14 cellular contexts compared by ENCODE assay signal in the genomic region with DNA sequence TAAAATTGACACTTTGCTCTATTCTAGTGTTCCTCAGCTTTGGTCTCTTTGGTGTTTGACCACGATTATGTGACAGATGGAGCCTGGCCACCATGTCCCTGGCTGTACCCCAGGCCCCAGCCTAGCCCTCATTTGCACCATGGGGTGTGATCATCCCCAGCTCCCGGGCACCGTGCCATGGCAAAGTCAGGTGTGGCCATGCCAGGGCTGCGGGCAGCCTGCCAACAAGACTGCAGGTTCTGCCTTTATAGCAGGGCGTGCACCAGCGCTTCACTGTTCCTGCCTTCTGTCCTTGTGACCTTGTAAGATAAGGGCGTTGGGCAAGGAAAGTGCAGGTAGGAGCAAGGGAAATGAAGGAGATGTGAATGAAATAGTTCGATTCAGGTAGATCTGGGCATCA. TPM values are rescaled to one million over a fixed set of nuclear protein-coding genes. Genes with fewer than 3 reads are reported as not detected.
DNase-seq lines count a peak whose midpoint lies in the region; ATAC-seq and TF ChIP-seq lines count a peak whose summit lies in the region.
"Had no signal": no experiment of that assay in that cellular context is flagged by ENCODE, and none has a peak within 500 bp of the region (broad histone marks: within the 10 kb centered on the region; RNA-seq: fewer than 3 reads in every experiment).

No MANE protein-coding gene starts in this region.

- no peak overlapping the region for H3K9ac ChIP-seq in mesenchymal stem cell (ENCODE audit: low read length)

- POLR2A ChIA-PET in GM10248 (lab: Yijun Ruan, JAX), result no interaction called here

- CTCF ChIA-PET in GM10248 (lab: Yijun Ruan, JAX), result no interaction called here

- H4K91ac ChIP-seq in mesenchymal stem cell (ENCODE audit: low read length), result no peak overlapping the region

- no peak overlapping the region for H2BK12ac ChIP-seq in mesenchymal stem cell (ENCODE audit: low read length in 2 of 2)

- H3K4me3 ChIP-seq in thyroid gland (replicated peaks in 1 of 3) (no peak overlapping the region), mesenchymal stem cell (ENCODE audit: insufficient read depth in 1 of 2, low read depth in 1 of 2, low read length in 2 of 2) (no peak overlapping the region)

- ATAC-seq in GM18870 (IDR thresholded peaks at IDR 0.05; ENCODE audit: unreplicated experiment), result no peak
- ATAC-seq: WTC11 had no signal

- H2BK120ac ChIP-seq in mesenchymal stem cell (ENCODE audit: low read depth, low read length), result no peak overlapping the region

- intact Hi-C loops in cardiac septum (cut with DNase I) (loop anchor here (10.0 kb wide), 1 partner anchor 180 kb away; no protein-coding TSS in a partner anchor), thyroid gland (cut with DNase I) (no loop called here)

- no peak for TF ChIP-seq CTCF in thyroid gland (IDR thresholded peaks at IDR 0.05)
- TF ChIP-seq CTCF in GM10248 (IDR thresholded peaks at IDR 0.05; ENCODE audit: control extremely low read depth, extremely low read depth, low read depth, missing control alignments), result no peak

- TF ChIP-seq POLR2A in thyroid gland (IDR thresholded peaks at IDR 0.05), result no peak

- peak; percentile 91 for DNase-seq in NCI-H1092 treated with DMSO at 0.1 percent for 48 hours (lab: John Stamatoyannopoulos, UW)
- peak; percentile 92 for DNase-seq in NCI-H748 (lab: John Stamatoyannopoulos, UW; ENCODE audit: unreplicated experiment)
- DNase-seq in cardiac septum (ENCODE audit: low spot score), result peak; percentile 74
- peak; percentile 100 for DNase-seq in thyroid gland
- DNase-seq in mesenchymal stem cell, result no peak
- DNase-seq in GM10248 (ENCODE audit: extremely low spot score), result no peak
- DNase-seq: activated gamma-delta T cell; IMR-90; stimulated activated CD4-positive, alpha-beta T cell treated with anti-CD3 and anti-CD28 coated beads, Interleukin-4, amount 100 ng/mL, for 24 hours had no signal

- H3K27ac ChIP-seq in thyroid gland (peak overlapping the region; percentile 24 to 78 (median 62)), mesenchymal stem cell (ENCODE audit: low read length, poor library complexity, severe bottlenecking) (no peak overlapping the region)

- H3K4me1 ChIP-seq in thyroid gland, result peaks cover 6 to 11% of the 10 kb centered on the region in 2 donors
- H3K4me1 ChIP-seq in mesenchymal stem cell (ENCODE audit: control insufficient read depth, insufficient read depth, low read depth, low read length), result peaks cover 6% of the 10 kb centered on the region

- no peak overlapping the region for H2AK5ac ChIP-seq in mesenchymal stem cell (ENCODE audit: low read length, severe bottlenecking)

- H3K4me2 ChIP-seq in mesenchymal stem cell (ENCODE audit: low read length, poor library complexity, severe bottlenecking), result no peak overlapping the region

- no peak overlapping the region for H3K18ac ChIP-seq in mesenchymal stem cell (ENCODE audit: low read depth in 1 of 2, low read length in 2 of 2)

- H3K9me3 ChIP-seq in thyroid gland, result no peaks in the 10 kb centered on the region
- no peaks in the 10 kb centered on the region for H3K9me3 ChIP-seq in mesenchymal stem cell (ENCODE audit: control insufficient read depth, low read length)

- no peaks in the 10 kb centered on the region for H3K27me3 ChIP-seq in thyroid gland
- H3K27me3 ChIP-seq in mesenchymal stem cell (ENCODE audit: control insufficient read depth in 1 of 2, insufficient read depth in 1 of 2, low read length in 2 of 2), result peaks cover 22 to 65% of the 10 kb centered on the region in 2 experiments

- H2BK15ac ChIP-seq in mesenchymal stem cell (ENCODE audit: low read depth, poor library complexity, severe bottlenecking), result no peak overlapping the region

- 29 to 45% methylated on average over 8 of the region's 8 CpGs for WGBS in thyroid gland, 2 donors
- WGBS in mesenchymal stem cell, result 84% methylated on average over 8 of the region's 8 CpGs

- H4K8ac ChIP-seq in mesenchymal stem cell (ENCODE audit: low read length), result no peak overlapping the region

- no peak overlapping the region for H3K23ac ChIP-seq in mesenchymal stem cell (ENCODE audit: low read length in 2 of 2)

- no peaks in the 10 kb centered on the region for H3K79me1 ChIP-seq in mesenchymal stem cell (replicated peaks; ENCODE audit: low read length, poor library complexity, severe bottlenecking)

- no peak overlapping the region for H3K14ac ChIP-seq in mesenchymal stem cell (ENCODE audit: low read length in 2 of 2)

- no peak overlapping the region for H2BK5ac ChIP-seq in mesenchymal stem cell (ENCODE audit: low read depth, low read length, poor library complexity, severe bottlenecking)

- H3K4ac ChIP-seq in mesenchymal stem cell (ENCODE audit: low read depth in 1 of 2, low read length in 2 of 2), result no peak overlapping the region

- no peak overlapping the region for H2AFZ ChIP-seq in mesenchymal stem cell (ENCODE audit: low read depth, low read length)

- no peaks in the 10 kb centered on the region for H3K36me3 ChIP-seq in thyroid gland
- H3K36me3 ChIP-seq in mesenchymal stem cell (ENCODE audit: control insufficient read depth in 1 of 2, insufficient read depth in 2 of 2, low read depth in 1 of 2, low read length in 2 of 2), result no peaks in the 10 kb centered on the region

RNA-seq across cellular contexts. Expression of a gene that starts 22.4 kb away (rescaled TPM):
- total RNA-seq in cardiac septum (1.7 TPM), thyroid gland (under 1 TPM in 1 of 4 donors, not detected in 3; 0.67 TPM)
- polyA plus RNA-seq in mesenchymal stem cell (2013, experiment 1 of 2), result not detected
- not detected for polyA plus RNA-seq in mesenchymal stem cell (2013, experiment 2 of 2)
- total RNA-seq: dermis microvascular lymphatic vessel endothelial cell, IMR-90, neural crest cell, WTC11 had no signal
- polyA plus RNA-seq: IMR-90 had no signal

RNA-seq across cellular contexts. Expression of a gene that starts 47.1 kb away (rescaled TPM):
- 0.54 TPM for total RNA-seq in cardiac septum
- total RNA-seq in thyroid gland, result 1 to 10 TPM in 3 of 4 donors, not detected in 1; 1.7 to 5.1 (median 2.9) TPM
- polyA plus RNA-seq in mesenchymal stem cell (2013, experiment 1 of 2), result 5.4 TPM
- 5.1 TPM for polyA plus RNA-seq in mesenchymal stem cell (2013, experiment 2 of 2)
- total RNA-seq: temporal lobe had no signal

Comparison
In these comparisons a context has a peak if more than half of its experiments do, and no peak if none do; other contexts are left out.
1. DNase-seq: peak in NCI-H1092 treated with DMSO at 0.1 percent for 48 hours (single experiment), NCI-H748 (single experiment), cardiac septum (single experiment) and thyroid gland (2 of 2); none in mesenchymal stem cell (single experiment) and GM10248 (single experiment).